Comparison of ENCODE assay signal across 21 cellular contexts in the genomic region with DNA sequence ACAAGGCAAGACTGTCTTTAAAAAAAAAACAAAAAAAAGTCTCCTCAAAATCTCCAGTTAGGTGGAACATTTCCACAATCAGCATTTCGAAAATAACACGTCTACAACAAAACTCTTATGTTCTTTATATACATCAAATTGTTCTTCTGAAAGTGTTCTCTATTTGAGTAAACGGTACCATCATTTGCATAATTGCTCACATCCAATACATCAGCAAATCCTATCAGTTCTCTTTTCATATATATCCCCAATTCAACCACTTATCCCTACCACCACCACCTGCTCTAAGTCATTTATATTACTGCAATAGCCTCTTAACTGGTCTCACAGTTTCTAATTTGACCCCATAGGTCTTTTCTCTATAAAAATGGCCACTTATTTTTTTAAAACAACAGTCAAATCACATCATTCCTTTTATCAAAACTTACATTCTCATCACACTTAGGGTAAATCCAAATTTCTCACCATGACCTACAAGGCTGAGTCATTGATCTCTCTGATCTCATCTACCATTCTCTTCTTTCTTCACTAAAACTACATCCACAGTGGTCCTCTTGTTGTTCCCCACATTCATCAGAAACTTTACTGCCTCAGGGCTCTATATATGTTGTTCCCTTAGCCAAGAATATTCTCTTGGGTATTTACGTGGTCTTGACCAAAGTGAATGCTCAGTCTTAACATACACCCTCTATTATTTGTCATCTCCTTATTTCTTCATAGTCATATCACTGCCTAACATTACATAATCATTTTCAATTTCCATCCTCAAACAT.
"Had no signal": no experiment of that assay in that cellular context is flagged by ENCODE, and none has a peak within 500 bp of the region (broad histone marks: within the 10 kb centered on the region; RNA-seq: fewer than 3 reads in every experiment).

No MANE protein-coding gene starts in this region.

- H3K4me1 ChIP-seq: lower lobe of right lung, spleen, tibial nerve had no signal

- H3K9me3 ChIP-seq: lower lobe of right lung, spleen, tibial nerve had no signal

- H3K4me3 ChIP-seq: dorsolateral prefrontal cortex, lower lobe of right lung, spleen, tibial nerve had no signal

- H3K27me3 ChIP-seq: brain microvascular endothelial cell, dorsolateral prefrontal cortex, spleen, tibial nerve had no signal

- H3K36me3 ChIP-seq: brain microvascular endothelial cell had no signal

- DNase-seq: activated B cell treated with CpG ODN at 0.5 μM for 24 hours; activated CD4-positive, alpha-beta T cell treated with anti-CD3 and anti-CD28 coated beads, Interleukin-2, amount 10 ng/mL, durations not matched to agents 24 days and 14 days; activated CD8-positive, alpha-beta T cell treated with anti-CD3 and anti-CD28 coated beads for 36 hours; activated naive CD4-positive, alpha-beta T cell; aorta; brain microvascular endothelial cell; central memory CD4-positive, alpha-beta T cell; dorsolateral prefrontal cortex; hippocampal formation; left cardiac atrium; lower lobe of right lung; nephron progenitor cell; nucleus accumbens; posterior cingulate gyrus; spleen; stimulated activated CD4-positive, alpha-beta T cell treated with anti-CD3 and anti-CD28 coated beads, Interleukin-4, amount 100 ng/mL, for 4 hours; stimulated activated naive CD4-positive, alpha-beta T cell treated with Interleukin-2 at 50 U/mL for 16 hours; T-helper 1 cell; T-helper 9 cell had no signal

- ATAC-seq: activated CD8-positive, alpha-beta T cell treated with anti-CD3 and anti-CD28 coated beads for 36 hours; left cardiac atrium; lower lobe of right lung had no signal

- H3K27ac ChIP-seq: brain microvascular endothelial cell, dorsolateral prefrontal cortex, epithelial cell of prostate, lower lobe of right lung, spleen, tibial nerve had no signal
